ENCODE assay signal across 10 cellular contexts in the genomic region with DNA sequence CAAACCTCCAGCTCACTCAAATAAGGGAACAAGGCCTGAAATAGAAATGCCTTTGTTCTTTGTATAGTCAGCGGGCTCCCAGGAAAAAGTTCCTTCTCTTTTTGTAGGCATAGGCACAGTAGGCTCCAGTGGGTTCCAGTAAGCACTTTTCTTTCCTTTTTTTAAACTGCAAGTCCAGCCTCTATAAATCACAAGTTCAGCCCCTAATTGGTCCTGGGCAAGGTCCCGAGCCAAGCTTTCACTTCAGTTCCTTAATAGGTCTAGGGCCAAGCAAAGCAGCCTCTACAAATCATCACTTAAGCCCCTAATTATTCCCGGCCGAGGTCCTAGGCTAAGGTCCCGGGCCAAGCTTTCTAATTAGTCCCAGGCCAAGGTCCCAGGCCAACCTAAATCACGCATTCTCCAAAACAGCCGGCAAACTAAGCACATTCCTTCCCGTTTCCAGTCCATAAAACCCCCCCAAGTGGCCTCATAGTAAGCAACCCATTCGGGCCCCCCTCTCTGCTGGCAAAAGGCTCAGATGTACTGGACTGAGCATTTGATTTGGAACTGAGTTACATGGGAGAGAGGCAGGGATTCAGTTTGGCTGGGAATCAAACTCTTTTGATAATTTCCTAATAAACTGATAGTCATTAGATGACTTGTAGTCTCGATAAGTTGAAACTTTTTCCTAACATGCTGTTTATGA. TPM values are rescaled to one million over a fixed set of nuclear protein-coding genes. Genes with fewer than 3 reads are reported as not detected.
DNase-seq lines count a peak whose midpoint lies in the region; ATAC-seq and TF ChIP-seq lines count a peak whose summit lies in the region.
"Not testable (repeated sequence)": the region's sequence is repeated elsewhere in the genome, so short reads cannot be mapped to it uniquely, and the experiment has no call there.
"Had no signal": no experiment of that assay in that cellular context is flagged by ENCODE, and none has a peak within 500 bp of the region (broad histone marks: within the 10 kb centered on the region; RNA-seq: fewer than 3 reads in every experiment).

No MANE protein-coding gene starts in this region.

- H3K9me3 ChIP-seq in CD4-positive, CD25-positive, alpha-beta regulatory T cell (ENCODE audit: control insufficient read depth in 2 of 2, low read length in 2 of 2); left lung; ovary; tibial artery: not testable (repeated sequence)

- intact Hi-C loops in left lung (cut with DNase I); tibial artery (cut with DNase I; ENCODE audit: low total_unique reads): not testable (repeated sequence)
- intact Hi-C loops in ovary (cut with DNase I): loop anchor here in 1 of 4 donors (10.0 kb wide), 1 partner anchor 138 kb away; no protein-coding TSS in a partner anchor

- H3K36me3 ChIP-seq in CD4-positive, CD25-positive, alpha-beta regulatory T cell (ENCODE audit: control insufficient read depth, insufficient read depth, low read length); left lung; ovary; tibial artery: not testable (repeated sequence)

- not testable (repeated sequence) for TF ChIP-seq EP300 in ovary (IDR thresholded peaks at IDR 0.05)

- H3K4me3 ChIP-seq in CD4-positive, CD25-positive, alpha-beta regulatory T cell (ENCODE audit: low read depth, low read length); left lung: not testable (repeated sequence)
- H3K4me3 ChIP-seq in ovary: peak overlapping the region; percentile 2
- H3K4me3 ChIP-seq in tibial artery: peak overlapping the region; percentile 1 to 33

- not testable (repeated sequence) for ATAC-seq in CD4-positive, CD25-positive, alpha-beta regulatory T cell (ENCODE audit: low read depth in 2 of 2)
- ATAC-seq in left lung: peak; percentile 4

- H3K4me1 Mint-ChIP-seq in CD4-positive, CD25-positive, alpha-beta regulatory T cell: peaks cover 9 to 17% (median 13%) of the 10 kb centered on the region in 4 donors
- peaks cover 11% of the 10 kb centered on the region for H3K4me1 Mint-ChIP-seq in glutamatergic neuron (ENCODE audit: low read depth, unreplicated experiment)

- not testable (repeated sequence) for H3K36me3 Mint-ChIP-seq in CD4-positive, CD25-positive, alpha-beta regulatory T cell; glutamatergic neuron (ENCODE audit: unreplicated experiment)

- not testable (repeated sequence) for H3K9me3 Mint-ChIP-seq in CD4-positive, CD25-positive, alpha-beta regulatory T cell
- peaks cover 22% of the 10 kb centered on the region for H3K9me3 Mint-ChIP-seq in glutamatergic neuron (ENCODE audit: unreplicated experiment)

- peak overlapping the region in 3 of 4 donors; percentile 5 to 68 (median 29) for H3K4me3 Mint-ChIP-seq in CD4-positive, CD25-positive, alpha-beta regulatory T cell
- H3K4me3 Mint-ChIP-seq in glutamatergic neuron (ENCODE audit: unreplicated experiment): peak overlapping the region; percentile 69

- H3K27me3 ChIP-seq in CD4-positive, CD25-positive, alpha-beta regulatory T cell (ENCODE audit: control insufficient read depth, insufficient read depth, low read length); left lung; ovary; tibial artery: not testable (repeated sequence)

- not testable (repeated sequence) for H3K27ac ChIP-seq in CD4-positive, CD25-positive, alpha-beta regulatory T cell (ENCODE audit: insufficient read depth, low read length, poor library complexity, severe bottlenecking)
- H3K27ac ChIP-seq in cingulate gyrus (ENCODE audit: low read depth, low read length) (peak overlapping the region; percentile 69), left lung (peak overlapping the region; percentile 66 to 67), ovary (peak overlapping the region; percentile 3 to 28), tibial artery (peak overlapping the region; percentile 66 to 68)

- not testable (repeated sequence) for TF ChIP-seq CTCF in glutamatergic neuron (IDR thresholded peaks at IDR 0.05; ENCODE audit: partially characterized antibody, unreplicated experiment); left lung (IDR thresholded peaks at IDR 0.05); ovary (IDR thresholded peaks at IDR 0.05); tibial artery (IDR thresholded peaks at IDR 0.05)

- peaks cover 37% of the 10 kb centered on the region for H3K27me3 Mint-ChIP-seq in CD4-positive, CD25-positive, alpha-beta regulatory T cell
- H3K27me3 Mint-ChIP-seq in glutamatergic neuron (ENCODE audit: unreplicated experiment): peaks cover 24% of the 10 kb centered on the region

- H3K27ac Mint-ChIP-seq in CD4-positive, CD25-positive, alpha-beta regulatory T cell: peak overlapping the region in 2 of 3 donors; percentile 60 to 74
- not testable (repeated sequence) for H3K27ac Mint-ChIP-seq in glutamatergic neuron (ENCODE audit: unreplicated experiment)

- not testable (repeated sequence) for H3K4me1 ChIP-seq in CD4-positive, CD25-positive, alpha-beta regulatory T cell (ENCODE audit: control insufficient read depth, insufficient read depth, low read length, poor library complexity, severe bottlenecking); ovary (ENCODE audit: insufficient read depth)
- H3K4me1 ChIP-seq in left lung (peaks cover 0 to 24% of the 10 kb centered on the region in 2 donors), tibial artery (peaks cover 0 to 23% (median 5%) of the 10 kb centered on the region in 4 donors)

- TF ChIP-seq POLR2A in ovary (IDR thresholded peaks at IDR 0.05): not testable (repeated sequence)

- DNase-seq in CD4-positive, CD25-positive, alpha-beta regulatory T cell; glutamatergic neuron; left lung: not testable (repeated sequence)
- DNase-seq in M059J (ENCODE audit: low read depth): peak; percentile 37
- peak; percentile 53 for DNase-seq in SKM-1 treated with dmso at 0.1 percent for 144 hours (lab: John Stamatoyannopoulos, UW; ENCODE audit: unreplicated experiment)
- DNase-seq in ovary: peak in 3 of 5 donors; percentile 19 to 52 (median 45)
- peak in 1 of 2 donors; percentile 46 for DNase-seq in tibial artery

- WGBS in ovary, 3 donors: 27 to 39% (median 37%) methylated on average over 9 to 10 of the region's 10 CpGs

RNA-seq across cellular contexts. Expression of gene HSPA6, which starts 8.7 kb away (rescaled TPM):
- total RNA-seq in CD4-positive, CD25-positive, alpha-beta regulatory T cell: not detected
- polyA plus RNA-seq in CD4-positive, CD25-positive, alpha-beta regulatory T cell: not detected
- 0.15 and 0.44 TPM in 2 replicates for total RNA-seq in M059J (2014; rRNA removed; shearing (Covaris generic))
- not detected for total RNA-seq in glutamatergic neuron (ENCODE audit: unreplicated experiment)
- 10 to 100 TPM in 1 of 2 donors, 1 to 10 TPM in 1; 7.1 to 18.7 TPM for total RNA-seq in left lung
- 1 to 10 TPM; 1.2 to 7.9 (median 2.7) TPM for total RNA-seq in ovary
- polyA plus RNA-seq in ovary: 1 to 10 TPM in 1 of 2 donors, under 1 TPM in 1; 0.87 to 1.4 TPM

RNA-seq across cellular contexts. Expression of gene FCGR3A, which starts 16.6 kb away (rescaled TPM):
- not detected for total RNA-seq in CD4-positive, CD25-positive, alpha-beta regulatory T cell
- under 1 TPM in 3 of 4 donors, not detected in 1; 0.52 to 0.83 (median 0.79) TPM for polyA plus RNA-seq in CD4-positive, CD25-positive, alpha-beta regulatory T cell
- not detected in 2 replicates for total RNA-seq in M059J (2014; rRNA removed; shearing (Covaris generic))
- not detected for total RNA-seq in glutamatergic neuron (ENCODE audit: unreplicated experiment)
- total RNA-seq in left lung: 100 to 1,000 TPM in 1 of 2 donors, 10 to 100 TPM in 1; 56.3 to 237 TPM
- 10 to 100 TPM in 1 of 7 donors, 1 to 10 TPM in 6; 4.7 to 24.2 (median 6.6) TPM for total RNA-seq in ovary
- polyA plus RNA-seq in ovary: 10 to 100 TPM in 1 of 2 donors, 1 to 10 TPM in 1; 7.7 to 44.3 TPM
- total RNA-seq: LHCN-M2 had no signal
- polyA plus RNA-seq: AG04450 had no signal

RNA-seq across cellular contexts. Expression of gene FCGR2A, which starts 27.8 kb away (rescaled TPM):
- total RNA-seq in CD4-positive, CD25-positive, alpha-beta regulatory T cell: not detected
- under 1 TPM in 2 of 4 donors, not detected in 2; 0.17 to 0.76 TPM for polyA plus RNA-seq in CD4-positive, CD25-positive, alpha-beta regulatory T cell
- total RNA-seq in M059J (2014; rRNA removed; shearing (Covaris generic)): 6.6 and 7.8 TPM in 2 replicates
- total RNA-seq in glutamatergic neuron (ENCODE audit: unreplicated experiment) (not detected), left lung (100 to 1,000 TPM in 1 of 2 donors, 10 to 100 TPM in 1; 80.0 to 135 TPM), ovary (10 to 100 TPM; 11.2 to 28.2 (median 15.1) TPM)
- polyA plus RNA-seq in ovary: 10 to 100 TPM in 1 of 2 donors, 1 to 10 TPM in 1; 6.9 to 74.0 TPM
- total RNA-seq: LHCN-M2 had no signal
